ENCODE assay signal across 13 cellular contexts in the genomic region with DNA sequence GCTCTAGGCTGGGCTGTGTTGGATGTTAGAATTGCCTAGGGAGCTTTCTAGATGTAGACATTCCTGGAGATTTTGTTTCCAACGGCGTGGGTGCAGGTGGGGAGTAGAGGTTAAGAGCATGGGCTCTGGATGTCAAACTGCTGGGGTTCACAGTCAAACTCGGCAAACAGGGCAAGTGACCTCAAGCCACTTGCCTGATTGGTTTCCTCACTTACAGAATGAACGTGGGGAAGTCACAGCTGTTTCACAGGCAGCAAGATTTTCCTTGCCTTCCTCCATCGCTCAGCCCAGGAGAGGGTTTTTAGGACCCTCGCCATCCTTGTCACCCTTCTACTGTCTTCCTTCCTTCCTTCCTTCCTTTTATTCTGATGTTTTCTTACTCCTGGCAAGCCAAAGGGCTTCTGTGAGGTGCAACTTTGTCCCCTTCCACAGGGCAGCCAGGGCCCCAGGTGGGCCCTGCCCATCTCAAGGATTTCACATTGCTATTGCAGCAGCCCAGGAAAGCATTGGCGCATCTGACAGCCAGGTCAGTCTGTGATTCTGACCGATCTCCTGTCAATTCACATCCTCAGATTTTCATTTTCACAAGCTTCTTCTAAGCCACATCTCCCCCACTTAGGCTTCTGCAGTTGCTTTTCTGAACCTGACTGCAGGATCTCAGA. TPM values are rescaled to one million over a fixed set of nuclear protein-coding genes. Genes with fewer than 3 reads are reported as not detected.
A peak's percentile ranks its signal among the peaks of the same experiment; 100 is the strongest.
DNase-seq lines count a peak whose midpoint lies in the region; TF ChIP-seq lines count a peak whose summit lies in the region.
"Had no signal": no experiment of that assay in that cellular context is flagged by ENCODE, and none has a peak within 500 bp of the region (broad histone marks: within the 10 kb centered on the region; RNA-seq: fewer than 3 reads in every experiment).

No MANE protein-coding gene starts in this region.

- H3K9ac ChIP-seq in endodermal cell (ENCODE audit: extremely low read depth, low read length, poor library complexity, severe bottlenecking) (no peak overlapping the region), neural progenitor cell (no peak overlapping the region)

- TF ChIP-seq CTCF in endodermal cell (conservative IDR thresholded peaks at IDR 0.05) (no peak), nephron progenitor cell (IDR thresholded peaks at IDR 0.05) (no peak), type B pancreatic cell (conservative IDR thresholded peaks at IDR 0.05) (no peak), neural progenitor cell (IDR thresholded peaks at IDR 0.05) (no peak)

- H3K36me3 ChIP-seq in endodermal cell (ENCODE audit: control insufficient read depth, insufficient read depth, low read length) (no peaks in the 10 kb centered on the region), neural progenitor cell (no peaks in the 10 kb centered on the region)
- H3K36me3 ChIP-seq: colonic mucosa, ovary, Peyer's patch had no signal

- no peaks in the 10 kb centered on the region for H3K79me2 ChIP-seq in neural progenitor cell (ENCODE audit: low read depth)

- no peak overlapping the region for H3K4me3 ChIP-seq in endodermal cell (ENCODE audit: low read length)
- H3K4me3 ChIP-seq in neural progenitor cell, result no peak overlapping the region
- H3K4me3 ChIP-seq: colonic mucosa, ovary, Peyer's patch, testis had no signal

- no peaks in the 10 kb centered on the region for H3F3A ChIP-seq in neural progenitor cell (ENCODE audit: low read depth)

- peak; percentile 48 for DNase-seq in activated CD8-positive, alpha-beta memory T cell treated with anti-CD3 and anti-CD28 coated beads for 24 hours
- no peak for DNase-seq in activated CD8-positive, alpha-beta memory T cell treated with anti-CD3 and anti-CD28 coated beads, Interleukin-2, amount 50 U/mL, for 48 hours
- peak; percentile 32 for DNase-seq in endodermal cell
- no peak for DNase-seq in nephron progenitor cell
- DNase-seq in type B pancreatic cell (ENCODE audit: extremely low spot score, unreplicated experiment), result no peak
- no peak for DNase-seq in dermis blood vessel endothelial cell
- no peak for DNase-seq in erythroblast (lab: John Stamatoyannopoulos, UW)
- DNase-seq in neural progenitor cell (ENCODE audit: low spot score), result no peak
- DNase-seq: colonic mucosa, NCI-H1930, testis had no signal

- TF ChIP-seq POLR2A in erythroblast (IDR thresholded peaks at IDR 0.05; ENCODE audit: low read length), result no peak

- no peak overlapping the region for H2AFZ ChIP-seq in neural progenitor cell (replicated peaks)

- H3K27me3 ChIP-seq in endodermal cell (ENCODE audit: control insufficient read depth, insufficient read depth, low read length, poor library complexity, severe bottlenecking) (no peaks in the 10 kb centered on the region), neural progenitor cell (peaks cover 11% of the 10 kb centered on the region)
- H3K27me3 ChIP-seq: colonic mucosa, ovary, Peyer's patch, testis had no signal

- WGBS in endodermal cell (ENCODE audit: insufficient coverage in 1 of 2, insufficient read length in 1 of 2), 2 experiments, result 94 to 100% methylated on average over 4 to 8 of the region's 8 CpGs

- H3K9me3 Mint-ChIP-seq in endodermal cell (peaks cover 58% of the 10 kb centered on the region), nephron progenitor cell (peaks cover 66% of the 10 kb centered on the region), type B pancreatic cell (peaks cover 7% of the 10 kb centered on the region), neural progenitor cell (peaks cover 17% of the 10 kb centered on the region)

- H3K9me3 ChIP-seq in endodermal cell (ENCODE audit: control insufficient read depth, low read length), result no peaks in the 10 kb centered on the region
- H3K9me3 ChIP-seq in neural progenitor cell (ENCODE audit: low read depth), result peaks cover 3% of the 10 kb centered on the region
- H3K9me3 ChIP-seq: colonic mucosa, ovary, Peyer's patch, testis had no signal

- H3K4me1 ChIP-seq in endodermal cell (ENCODE audit: control insufficient read depth, insufficient read depth, low read length) (peaks cover 13% of the 10 kb centered on the region), neural progenitor cell (peaks cover 18% of the 10 kb centered on the region)
- H3K4me1 ChIP-seq: colonic mucosa had no signal

- H3K27me3 Mint-ChIP-seq in endodermal cell (ENCODE audit: insufficient read depth) (peaks cover 6% of the 10 kb centered on the region), nephron progenitor cell (ENCODE audit: low read depth, poor library complexity) (peaks cover 2% of the 10 kb centered on the region), type B pancreatic cell (peaks cover 3% of the 10 kb centered on the region), neural progenitor cell (ENCODE audit: insufficient read depth, low read depth) (peaks cover 6% of the 10 kb centered on the region)

- H3K4me3 Mint-ChIP-seq in endodermal cell, result no peak overlapping the region
- no peak overlapping the region for H3K4me3 Mint-ChIP-seq in nephron progenitor cell
- peak overlapping the region; percentile 28 for H3K4me3 Mint-ChIP-seq in type B pancreatic cell
- no peak overlapping the region for H3K4me3 Mint-ChIP-seq in neural progenitor cell

- H3K36me3 Mint-ChIP-seq in endodermal cell (ENCODE audit: low read depth), result peaks cover 9% of the 10 kb centered on the region
- H3K36me3 Mint-ChIP-seq in nephron progenitor cell (ENCODE audit: low read depth), result peaks cover 11% of the 10 kb centered on the region
- peaks cover 9% of the 10 kb centered on the region for H3K36me3 Mint-ChIP-seq in type B pancreatic cell
- peaks cover 16% of the 10 kb centered on the region for H3K36me3 Mint-ChIP-seq in neural progenitor cell

- H3K27ac Mint-ChIP-seq in endodermal cell (peak overlapping the region; percentile 91), nephron progenitor cell (peak overlapping the region; percentile 99), type B pancreatic cell (peak overlapping the region; percentile 81), neural progenitor cell (no peak overlapping the region)

- no peak overlapping the region for H3K4me2 ChIP-seq in neural progenitor cell

- H3K27ac ChIP-seq in endodermal cell (ENCODE audit: low read depth, low read length) (no peak overlapping the region), neural progenitor cell (no peak overlapping the region)
- H3K27ac ChIP-seq: colonic mucosa, ovary, testis had no signal

- peaks cover 28% of the 10 kb centered on the region for H3K4me1 Mint-ChIP-seq in endodermal cell
- peaks cover 68% of the 10 kb centered on the region for H3K4me1 Mint-ChIP-seq in nephron progenitor cell
- H3K4me1 Mint-ChIP-seq in type B pancreatic cell (ENCODE audit: unreplicated experiment), result peaks cover 25% of the 10 kb centered on the region
- peaks cover 55% of the 10 kb centered on the region for H3K4me1 Mint-ChIP-seq in neural progenitor cell

- H4K20me1 ChIP-seq in neural progenitor cell (ENCODE audit: low read depth), result peaks cover 4% of the 10 kb centered on the region

RNA-seq across cellular contexts. Expression of gene RTL5, which starts 7.0 kb away (rescaled TPM):
- 1 to 10 TPM; 8.4 to 9.9 TPM for total RNA-seq in endodermal cell
- 17.5 TPM for polyA plus RNA-seq in endodermal cell (2013, experiment 1 of 2)
- 14.4 TPM for polyA plus RNA-seq in endodermal cell (2013, experiment 2 of 2)
- total RNA-seq in type B pancreatic cell (ENCODE audit: low replicate concordance), result 16.1 and 21.9 TPM in 2 replicates
- total RNA-seq in dermis blood vessel endothelial cell, result 0.47 and 0.51 TPM in 2 replicates
- 1.0 and 1.9 TPM in 2 replicates for total RNA-seq in neural progenitor cell (ENCODE audit: low replicate concordance)

RNA-seq across cellular contexts. Expression of gene PIN4, which starts 56.9 kb away (rescaled TPM):
- total RNA-seq in endodermal cell (10 to 100 TPM; 16.6 to 17.2 TPM), type B pancreatic cell (ENCODE audit: low replicate concordance) (12.3 and 17.4 TPM in 2 replicates), dermis blood vessel endothelial cell (9.3 and 12.4 TPM in 2 replicates), neural progenitor cell (ENCODE audit: low replicate concordance) (21.6 and 21.7 TPM in 2 replicates)
- 27.2 TPM for polyA plus RNA-seq in endodermal cell (2013, experiment 1 of 2)
- polyA plus RNA-seq in endodermal cell (2013, experiment 2 of 2), result 28.5 TPM

Comparison
In these comparisons a context has a peak if more than half of its experiments do, and no peak if none do; other contexts are left out.
1. DNase-seq: peak in activated CD8-positive, alpha-beta memory T cell treated with anti-CD3 and anti-CD28 coated beads for 24 hours (single experiment) and endodermal cell (single experiment); none in activated CD8-positive, alpha-beta memory T cell treated with anti-CD3 and anti-CD28 coated beads, Interleukin-2, amount 50 U/mL, for 48 hours (single experiment), nephron progenitor cell (single experiment), type B pancreatic cell (single experiment), dermis blood vessel endothelial cell (single experiment), erythroblast (0 of 2) and neural progenitor cell (single experiment).